Comparison of ENCODE assay signal across 10 cellular contexts in genomic region chr11:130160460-130161090, GRCh38. TPM values are rescaled to one million over a fixed set of nuclear protein-coding genes. Genes with fewer than 3 reads are reported as not detected.
DNase-seq lines count a peak whose midpoint lies in the region; ATAC-seq, FAIRE-seq and TF ChIP-seq lines count a peak whose summit lies in the region.
"Had no signal": no experiment of that assay in that cellular context is flagged by ENCODE, and none has a peak within 500 bp of the region (broad histone marks: within the 10 kb centered on the region; RNA-seq: fewer than 3 reads in every experiment).

No MANE protein-coding gene starts in this region.

- peaks cover 26% of the 10 kb centered on the region for H3K4me1 Mint-ChIP-seq in CD4-positive, alpha-beta T cell (ENCODE audit: low read depth)

- no peak for TF ChIP-seq CTCF in CD4-positive, alpha-beta T cell (IDR thresholded peaks at IDR 0.05)
- TF ChIP-seq CTCF in MM.1S (IDR thresholded peaks at IDR 0.05; ENCODE audit: low read length) (no peak), breast epithelium (IDR thresholded peaks at IDR 0.05) (no peak)

- intact Hi-C loops in CD4-positive, alpha-beta T cell (cut with DNase I, micrococcal nuclease) = no loop called here
- intact Hi-C loops in breast epithelium (cut with DNase I; ENCODE audit: low total_unique reads) = no loop called here

- H3K9me3 Mint-ChIP-seq in CD4-positive, alpha-beta T cell = no peaks in the 10 kb centered on the region

- H3K9me2 ChIP-seq in MM.1S (replicated peaks; ENCODE audit: insufficient read depth, low read length) = no peaks in the 10 kb centered on the region

- no peak for ATAC-seq in CD4-positive, alpha-beta T cell (ENCODE audit: poor library complexity)
- ATAC-seq in GM19397 (IDR thresholded peaks at IDR 0.05; ENCODE audit: unreplicated experiment) = no peak

- H3K27me3 Mint-ChIP-seq in CD4-positive, alpha-beta T cell = peaks cover 71% of the 10 kb centered on the region

- H3K9ac ChIP-seq in MM.1S (ENCODE audit: low read length) = peak overlapping the region; percentile 83

- peaks cover 58% of the 10 kb centered on the region for H3K79me2 ChIP-seq in MM.1S (ENCODE audit: low read length)

- H3K4me3 Mint-ChIP-seq in CD4-positive, alpha-beta T cell = peak overlapping the region; percentile 30

- H3K27ac ChIP-seq in CD4-positive, alpha-beta T cell (ENCODE audit: low read depth, low read length) = no peak overlapping the region
- H3K27ac ChIP-seq in MM.1S (ENCODE audit: low read length) (peak overlapping the region; percentile 41; the same call in 1 of the 2 replicates), breast epithelium (peak overlapping the region; percentile 86 to 88), muscle layer of duodenum (ENCODE audit: low read length) (peak overlapping the region; percentile 90)
- H3K27ac ChIP-seq: cardiac muscle cell had no signal

- DNase-seq in CD4-positive, alpha-beta T cell = no peak
- DNase-seq in MM.1S (peak; percentile 24), breast epithelium (ENCODE audit: low spot score in 2 of 2) (no peak), GM12892 (ENCODE audit: insufficient read length) (no peak), NCI-H1092 treated with DMSO at 0.1 percent for 48 hours (lab: John Stamatoyannopoulos, UW) (no peak), GM12891 (ENCODE audit: insufficient read length, low spot score) (no peak)
- DNase-seq: Right ventricle myocardium superior had no signal

- peaks cover 38% of the 10 kb centered on the region for H3K27me3 ChIP-seq in CD4-positive, alpha-beta T cell (ENCODE audit: control insufficient read depth, insufficient read depth, low read length)
- H3K27me3 ChIP-seq in MM.1S (replicated peaks; ENCODE audit: insufficient read depth, low read length) (peaks cover 17% of the 10 kb centered on the region), breast epithelium (no peaks in the 10 kb centered on the region), muscle layer of duodenum (ENCODE audit: low read depth, low read length) (no peaks in the 10 kb centered on the region)

- H3K9me3 ChIP-seq in CD4-positive, alpha-beta T cell (ENCODE audit: control insufficient read depth, low read length) = no peaks in the 10 kb centered on the region
- H3K9me3 ChIP-seq in MM.1S (replicated peaks; ENCODE audit: insufficient read depth, low read length) (no peaks in the 10 kb centered on the region), breast epithelium (no peaks in the 10 kb centered on the region), muscle layer of duodenum (ENCODE audit: control insufficient read depth in 1 of 2, low read length in 2 of 2) (no peaks in the 10 kb centered on the region)

- POLR2A ChIA-PET in CD4-positive, alpha-beta T cell (lab: Charles Lee) = no interaction called here

- H3K4me3 ChIP-seq in MM.1S (ENCODE audit: low read length) (peak overlapping the region; percentile 81), breast epithelium (peak overlapping the region; percentile 34 to 79 (median 67)), muscle layer of duodenum (ENCODE audit: low read depth in 1 of 2, low read length in 2 of 2) (peak overlapping the region; percentile 57 to 60)

- H2AFZ ChIP-seq in MM.1S (ENCODE audit: low read length) = peak overlapping the region; percentile 7; the same call in 1 of the 2 replicates

- 0 out of 2 replicates have a peak, but pooled peaks cover 4% of the 10 kb centered on the region for H4K20me1 ChIP-seq in MM.1S (ENCODE audit: insufficient read depth, low read length)

- no peak overlapping the region for H3K27ac Mint-ChIP-seq in CD4-positive, alpha-beta T cell

- FAIRE-seq in GM12892 (lab: Jason Lieb, UNC) (no peak), GM12891 (lab: Jason Lieb, UNC) (no peak)

- H3K4me2 ChIP-seq in MM.1S (ENCODE audit: low read depth, low read length) = peak overlapping the region; percentile 91

- TF ChIP-seq POLR2A in breast epithelium (IDR thresholded peaks at IDR 0.05) (no peak), GM12892 (IDR thresholded peaks at IDR 0.05; ENCODE audit: low read depth, low read length) (no peak), GM12891 (IDR thresholded peaks at IDR 0.05; ENCODE audit: low read depth, low read length) (no peak)

- H3K4me1 ChIP-seq in MM.1S (ENCODE audit: low read length) = peaks cover 28% of the 10 kb centered on the region
- peaks cover 0 to 3% of the 10 kb centered on the region in 2 donors for H3K4me1 ChIP-seq in breast epithelium
- H3K4me1 ChIP-seq in muscle layer of duodenum (ENCODE audit: control insufficient read depth in 1 of 2, insufficient read depth in 2 of 2, low read length in 2 of 2) = peaks cover 0 to 5% of the 10 kb centered on the region in 2 donors

- H3K36me3 Mint-ChIP-seq in CD4-positive, alpha-beta T cell (ENCODE audit: low read depth) = no peaks in the 10 kb centered on the region

- CTCF ChIA-PET in CD4-positive, alpha-beta T cell (lab: Charles Lee) = no interaction called here

- H3F3A ChIP-seq in MM.1S (ENCODE audit: insufficient read depth, low read length) = peaks cover 6% of the 10 kb centered on the region; the same call in 1 of the 2 replicates

- no peaks in the 10 kb centered on the region for H3K36me3 ChIP-seq in MM.1S (replicated peaks; ENCODE audit: insufficient read depth, low read length)
- no peaks in the 10 kb centered on the region for H3K36me3 ChIP-seq in breast epithelium
- H3K36me3 ChIP-seq in muscle layer of duodenum (ENCODE audit: control insufficient read depth in 1 of 2, insufficient read depth in 2 of 2, low read length in 2 of 2) = no peaks in the 10 kb centered on the region
- H3K36me3 ChIP-seq: cardiac muscle cell had no signal

TF ChIP-seq in GM12891, 5 proteins besides CTCF, POLR2A, EP300 and RAD21:
- TF ChIP-seq TAF1 (IDR thresholded peaks at IDR 0.05; ENCODE audit: low read depth, low read length) (no peak), PAX5 (IDR thresholded peaks at IDR 0.05; ENCODE audit: insufficient read depth, low read length, severe bottlenecking) (no peak), POU2F2 (IDR thresholded peaks at IDR 0.05; ENCODE audit: low read depth, low read length) (no peak), POLR2AphosphoS5 (IDR thresholded peaks at IDR 0.05; ENCODE audit: low read depth, low read length) (no peak), SPI1 (IDR thresholded peaks at IDR 0.05; ENCODE audit: low read depth, low read length) (no peak)

RNA-seq across cellular contexts. Expression of gene ST14, which starts 1.0 kb away (rescaled TPM):
- total RNA-seq in CD4-positive, alpha-beta T cell = under 1 TPM; 0.25 to 0.31 TPM
- 10 to 100 TPM in 2 of 3 donors, 1 to 10 TPM in 1; 9.9 to 89.0 (median 48.5) TPM for total RNA-seq in breast epithelium
- polyA plus RNA-seq in GM12892 (2012; ENCODE audit: missing spikeins) = 0.34 TPM
- polyA plus RNA-seq in GM12891 (2012; ENCODE audit: low read depth, missing spikeins) = 0.08 TPM

Comparison
In these comparisons a context has a peak if more than half of its experiments do, and no peak if none do; other contexts are left out.
1. RNA of gene ST14, which starts 1.0 kb away (total RNA-seq): 9.9 to 89.0 TPM in breast epithelium; 0.25 to 0.31 TPM in CD4-positive, alpha-beta T cell; every median in the first group is over 4 times any median in the second.
2. Peak in every context shown above with its lines, with median percentiles within 50 percentile points of each other: H3K4me3 ChIP-seq.